ENCODE assay signal across 9 cellular contexts in the genomic region with DNA sequence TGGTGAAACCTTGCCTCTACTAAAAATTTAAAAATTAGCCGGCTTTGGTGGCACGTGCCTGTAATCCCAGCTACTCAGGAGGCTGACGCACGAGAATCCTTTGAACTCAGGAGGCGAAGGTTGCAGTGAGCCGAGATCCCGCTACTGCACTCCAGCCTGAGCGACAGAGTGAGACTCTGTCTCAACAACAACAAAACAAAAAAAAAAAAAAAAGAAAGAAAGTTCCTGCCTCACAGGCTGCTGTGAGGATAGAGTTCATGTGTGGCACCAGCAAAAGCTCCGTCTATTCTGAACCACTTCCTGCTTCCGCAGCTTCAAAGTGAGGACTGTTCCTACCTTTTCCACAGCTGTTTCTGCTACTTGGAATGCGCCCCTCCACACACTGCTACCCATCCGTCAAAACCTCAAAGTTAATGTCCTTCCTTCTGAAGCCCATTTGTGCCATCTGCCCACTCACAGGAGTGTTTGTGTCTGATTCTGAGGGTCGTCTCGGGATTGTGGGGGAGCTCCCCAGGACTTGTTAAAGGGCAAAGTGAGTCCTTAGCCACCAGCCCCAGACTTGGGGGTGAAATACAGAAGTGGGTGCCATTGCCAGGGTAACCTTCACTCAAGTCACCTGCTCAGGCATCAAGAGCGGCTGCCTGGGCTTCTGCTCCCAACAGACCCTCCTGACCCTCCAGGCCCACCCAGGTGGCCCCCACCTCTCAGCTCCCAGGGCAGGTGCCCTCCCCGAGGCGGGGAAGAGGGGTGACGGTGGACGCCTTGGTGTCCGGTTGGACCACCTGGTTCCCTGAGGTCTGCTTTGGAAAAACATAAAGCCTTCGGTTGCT.
DNase-seq lines count a peak whose midpoint lies in the region; ATAC-seq lines count a peak whose summit lies in the region.
"Had no signal": no experiment of that assay in that cellular context is flagged by ENCODE, and none has a peak within 500 bp of the region (broad histone marks: within the 10 kb centered on the region; RNA-seq: fewer than 3 reads in every experiment).

No MANE protein-coding gene starts in this region.

- peak; percentile 25 for ATAC-seq in effector memory CD8-positive, alpha-beta T cell (replicated peaks)
- ATAC-seq in stimulated activated naive CD8-positive, alpha-beta T cell treated with anti-CD3 and anti-CD28 coated beads, Interleukin-15, Interleukin-2, amounts not matched to agents 100 U/mL and 50 U/mL, for 24 hours: no peak

- peak overlapping the region; percentile 56 for H3K27ac ChIP-seq in KOPT-K1 (ENCODE audit: low read depth, low read length, poor library complexity, severe bottlenecking)

- H3K27ac Mint-ChIP-seq in effector memory CD8-positive, alpha-beta T cell: peak overlapping the region; percentile 72 to 95

- H3K36me3 Mint-ChIP-seq in effector memory CD8-positive, alpha-beta T cell (ENCODE audit: insufficient read depth): peaks cover 23% of the 10 kb centered on the region

- peak overlapping the region; percentile 87 to 95 for H3K4me3 Mint-ChIP-seq in effector memory CD8-positive, alpha-beta T cell

- H3K4me1 Mint-ChIP-seq in effector memory CD8-positive, alpha-beta T cell (ENCODE audit: low read depth in 2 of 2): peaks cover 31 to 42% of the 10 kb centered on the region in 2 donors

- H3K36me3 ChIP-seq in KOPT-K1 (ENCODE audit: insufficient read depth, low read length): peaks cover 6% of the 10 kb centered on the region; the same call in 1 of the 2 replicates

- H3K9me3 Mint-ChIP-seq in effector memory CD8-positive, alpha-beta T cell: no peaks in the 10 kb centered on the region

- DNase-seq in T-helper 22 cell (ENCODE audit: low read depth) (peak; percentile 49), ACHN (no peak), inferior parietal cortex (ENCODE audit: extremely low spot score) (no peak), iPS-NIHi7 (ENCODE audit: extremely low spot score) (no peak)
- DNase-seq in effector memory CD8-positive, alpha-beta T cell: peak; percentile 22 to 35 (median 24)
- peak; percentile 29 for DNase-seq in stimulated activated naive CD8-positive, alpha-beta T cell treated with anti-CD3 and anti-CD28 coated beads, Interleukin-15, Interleukin-2, amounts not matched to agents 100 U/mL and 50 U/mL, for 24 hours
- DNase-seq: glutamatergic neuron, NCI-H526 treated with DMSO at 0.1 percent for 48 hours had no signal

- H3K27me3 Mint-ChIP-seq in effector memory CD8-positive, alpha-beta T cell: no peaks in the 10 kb centered on the region

- in situ Hi-C loops in ACHN (cut with HindIII; ENCODE audit: low pct_ligation_motif_present, low pct_unique_long_range_greater_than_20kb, low sequenced_read_pairs): no loop called here

- no peaks in the 10 kb centered on the region for H3K9me3 ChIP-seq in KOPT-K1 (ENCODE audit: insufficient read depth, low read length, poor library complexity, severe bottlenecking)

Comparison
In these comparisons a context has a peak if more than half of its experiments do, and no peak if none do; other contexts are left out.
1. DNase-seq: peak in T-helper 22 cell (single experiment), effector memory CD8-positive, alpha-beta T cell (3 of 3) and stimulated activated naive CD8-positive, alpha-beta T cell treated with anti-CD3 and anti-CD28 coated beads, Interleukin-15, Interleukin-2, amounts not matched to agents 100 U/mL and 50 U/mL, for 24 hours (single experiment); none in ACHN (single experiment), inferior parietal cortex (single experiment) and iPS-NIHi7 (single experiment).